In the genomic region with DNA sequence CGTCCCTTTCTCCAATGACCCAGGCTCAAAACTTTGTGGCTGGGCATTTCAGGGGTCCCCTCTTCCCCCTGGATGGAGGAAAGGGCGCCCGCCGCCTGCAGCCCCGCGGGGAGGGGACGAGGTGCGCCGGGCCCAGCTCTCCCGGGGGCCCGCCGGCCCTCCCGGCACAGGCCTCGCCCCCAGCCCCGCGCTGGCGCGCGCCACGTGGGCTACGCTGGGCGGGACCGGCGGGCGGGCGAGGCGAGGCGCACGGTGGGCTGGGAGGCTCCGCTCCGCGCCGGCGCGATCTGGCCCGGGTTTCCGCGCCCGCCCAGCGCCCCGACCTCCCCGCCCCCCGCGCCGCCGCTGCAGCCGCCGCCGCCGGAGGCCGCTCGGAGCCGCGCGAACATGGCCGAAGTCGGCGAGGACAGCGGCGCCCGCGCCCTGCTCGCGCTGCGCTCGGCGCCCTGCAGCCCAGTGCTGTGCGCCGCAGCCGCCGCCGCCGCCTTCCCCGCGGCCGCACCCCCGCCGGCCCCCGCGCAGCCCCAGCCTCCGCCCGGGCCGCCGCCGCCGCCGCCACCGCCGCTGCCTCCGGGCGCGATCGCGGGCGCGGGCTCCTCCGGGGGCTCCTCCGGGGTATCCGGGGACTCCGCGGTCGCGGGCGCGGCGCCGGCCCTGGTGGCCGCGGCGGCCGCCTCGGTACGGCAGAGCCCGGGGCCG, we compare ENCODE assay signal across 8 cellular contexts. TPM values are rescaled to one million over a fixed set of nuclear protein-coding genes. Genes with fewer than 3 reads are reported as not detected.
A peak's percentile ranks its signal among the peaks of the same experiment; 100 is the strongest.
DNase-seq lines count a peak whose midpoint lies in the region; ATAC-seq and TF ChIP-seq lines count a peak whose summit lies in the region.

A gene (plus strand): TSS at position 374 of the 699 bp plus-strand sequence. CDS start 14 bp downstream, at position 388.

- peak within 1 kb of the TSS; percentile 65 for H3K4me3 ChIP-seq in kidney epithelial cell (ENCODE audit: low read depth, low read length)

- peaks cover 2% of the 10 kb centered on the region for H3K36me3 ChIP-seq in kidney epithelial cell (ENCODE audit: control insufficient read depth, insufficient read depth, low read length)

- ATAC-seq in HG02938 (IDR thresholded peaks at IDR 0.05; ENCODE audit: unreplicated experiment), result peak; percentile 44
- ATAC-seq in activated CD4-positive, CD25-positive, alpha-beta regulatory T cell treated with anti-CD3 and anti-CD28 coated beads, Interleukin-2, amount 50 U/mL, for 24 hours, result peak; percentile 84 to 87

- no peaks in the 10 kb centered on the region for H3K27me3 ChIP-seq in kidney epithelial cell (ENCODE audit: control insufficient read depth, insufficient read depth, low read length)

- DNase-seq in NCI-H524 (lab: John Stamatoyannopoulos, UW) (peak; percentile 7 to 51), NCI-H524 treated with DMSO at 0.1 percent for 48 hours (lab: John Stamatoyannopoulos, UW) (no peak), NCI-H2171 (lab: John Stamatoyannopoulos, UW) (peak; percentile 84), cerebellum (ENCODE audit: low spot score) (peak; percentile 90), kidney epithelial cell (ENCODE audit: low read depth) (no peak)
- DNase-seq in stimulated activated CD4-positive, alpha-beta T cell treated with anti-CD3 and anti-CD28 coated beads, Interleukin-1b, Interleukin-23, amount 100 ng/mL, for 1 hour (ENCODE audit: low read depth in 2 of 2), result peak; percentile 37 to 78

- TF ChIP-seq CTCF in kidney epithelial cell (IDR thresholded peaks at IDR 0.05; ENCODE audit: insufficient read depth, low read length, poor library complexity, severe bottlenecking), result no peak

RNA-seq across cellular contexts. Expression of the gene that starts here (rescaled TPM):
- 32.2 TPM for total RNA-seq in cerebellum
- 48.2 and 61.3 TPM in 2 replicates for total RNA-seq in kidney epithelial cell

Comparison
In these comparisons a context has a peak if more than half of its experiments do, and no peak if none do; other contexts are left out.
1. DNase-seq: peak in NCI-H524 (2 of 2), NCI-H2171 (single experiment), cerebellum (single experiment) and stimulated activated CD4-positive, alpha-beta T cell treated with anti-CD3 and anti-CD28 coated beads, Interleukin-1b, Interleukin-23, amount 100 ng/mL, for 1 hour (2 of 2); none in NCI-H524 treated with DMSO at 0.1 percent for 48 hours (single experiment) and kidney epithelial cell (single experiment).